In the genomic region with DNA sequence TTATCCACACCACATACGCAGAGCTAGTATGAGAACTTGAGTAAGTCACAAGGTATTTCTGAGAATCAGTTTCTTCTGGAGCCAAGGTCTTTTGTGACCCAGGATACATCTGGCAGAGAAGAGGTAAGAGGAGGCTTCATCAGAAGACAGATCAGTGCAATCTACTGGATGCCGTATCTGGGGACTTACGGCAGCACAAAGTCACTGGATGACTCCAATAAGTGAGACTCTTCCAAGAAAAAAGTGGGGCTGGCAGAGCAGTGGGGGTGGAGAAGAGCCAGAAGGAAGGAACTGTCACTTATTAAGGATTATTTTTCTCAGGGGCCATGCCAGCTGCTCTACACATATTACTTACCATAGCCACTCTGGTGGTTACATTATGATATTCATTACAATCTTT, we compare ENCODE assay signal across 8 cellular contexts. TPM values are rescaled to one million over a fixed set of nuclear protein-coding genes. Genes with fewer than 3 reads are reported as not detected.
"Had no signal": no experiment of that assay in that cellular context is flagged by ENCODE, and none has a peak within 500 bp of the region (broad histone marks: within the 10 kb centered on the region; RNA-seq: fewer than 3 reads in every experiment).

No MANE protein-coding gene starts in this region.

- H3K27ac ChIP-seq: GM23248 had no signal

- H3K4me1 Mint-ChIP-seq: H9 had no signal

- H3K4me3 ChIP-seq: GM23248, K562 had no signal

- ATAC-seq: K562 had no signal

- DNase-seq: GM23248, H9, HCEC 1CT, IMR-90, KG1 had no signal

- H3K9me3 Mint-ChIP-seq: H9 had no signal

- H2AFZ ChIP-seq: GM23248 had no signal

- H3K4me3 Mint-ChIP-seq: H9 had no signal

RNA-seq across cellular contexts. Expression of a gene that starts 51.3 kb away (rescaled TPM):
- total RNA-seq: GM23248, H1, H9, HT-29, IMR-90 had no signal
- polyA plus RNA-seq: GM23248, IMR-90 had no signal
